Comparison of ENCODE assay signal across 24 cellular contexts in genomic region chr11:110152199-110152598, GRCh38. TPM values are rescaled to one million over a fixed set of nuclear protein-coding genes. Genes with fewer than 3 reads are reported as not detected.
"Had no signal": no experiment of that assay in that cellular context is flagged by ENCODE, and none has a peak within 500 bp of the region (broad histone marks: within the 10 kb centered on the region; RNA-seq: fewer than 3 reads in every experiment).

No MANE protein-coding gene starts in this region.

- H3K36me3 ChIP-seq: cardiac muscle cell, right lobe of liver had no signal

- H3K9me3 Mint-ChIP-seq: activated naive CD4-positive, alpha-beta T cell treated with anti-CD3 and anti-CD28 coated beads for 36 hours; activated naive CD8-positive, alpha-beta T cell treated with anti-CD3 and anti-CD28 coated beads, Interleukin-2, amount 10 ng/mL, durations not matched to agents 7 days and 5 days; nephron; stimulated activated naive CD8-positive, alpha-beta T cell treated with anti-CD3 and anti-CD28 coated beads, Interleukin-15, Interleukin-2, amounts not matched to agents 100 ng/mL and 50 ng/mL, for 24 hours had no signal

- H3K36me3 Mint-ChIP-seq: activated naive CD8-positive, alpha-beta T cell treated with anti-CD3 and anti-CD28 coated beads, Interleukin-2, amount 10 ng/mL, durations not matched to agents 7 days and 5 days had no signal

- H3K4me3 Mint-ChIP-seq: activated naive CD4-positive, alpha-beta T cell treated with anti-CD3 and anti-CD28 coated beads for 36 hours; activated naive CD8-positive, alpha-beta T cell treated with anti-CD3 and anti-CD28 coated beads, Interleukin-2, amount 10 ng/mL, durations not matched to agents 7 days and 5 days; nephron; stimulated activated naive CD8-positive, alpha-beta T cell treated with anti-CD3 and anti-CD28 coated beads, Interleukin-15, Interleukin-2, amounts not matched to agents 100 ng/mL and 50 ng/mL, for 24 hours had no signal

- H3K4me1 Mint-ChIP-seq: activated naive CD8-positive, alpha-beta T cell treated with anti-CD3 and anti-CD28 coated beads, Interleukin-2, amount 10 ng/mL, durations not matched to agents 7 days and 5 days had no signal

- H3K27ac Mint-ChIP-seq: activated naive CD4-positive, alpha-beta T cell treated with anti-CD3 and anti-CD28 coated beads for 36 hours; activated naive CD8-positive, alpha-beta T cell treated with anti-CD3 and anti-CD28 coated beads, Interleukin-2, amount 10 ng/mL, durations not matched to agents 7 days and 5 days; nephron; stimulated activated naive CD8-positive, alpha-beta T cell treated with anti-CD3 and anti-CD28 coated beads, Interleukin-15, Interleukin-2, amounts not matched to agents 100 ng/mL and 50 ng/mL, for 24 hours had no signal

- H3K4me3 ChIP-seq: cardiac muscle cell, gastroesophageal sphincter, right lobe of liver, skin epidermis, tibial nerve had no signal

- H3K27ac ChIP-seq: cardiac muscle cell, epithelial cell of prostate, gastroesophageal sphincter, skin epidermis had no signal

- H3K9me3 ChIP-seq: gastroesophageal sphincter, right lobe of liver, tibial nerve had no signal

- H3K27me3 ChIP-seq: cardiac muscle cell, gastroesophageal sphincter, right lobe of liver, tibial nerve had no signal

- DNase-seq: activated CD4-positive, alpha-beta T cell treated with anti-CD3 and anti-CD28 coated beads for 1 hour; activated CD4-positive, alpha-beta T cell treated with anti-CD3 and anti-CD28 coated beads, Interleukin-2, amount 50 U/mL, for 4 hours; activated CD8-positive, alpha-beta memory T cell treated with anti-CD3 and anti-CD28 coated beads, Interleukin-2, amount 50 U/mL, for 48 hours; activated effector memory CD4-positive, alpha-beta T cell treated with Interleukin-2 at 50 U/mL for 16 hours; activated naive CD4-positive, alpha-beta T cell treated with anti-CD3 and anti-CD28 coated beads for 36 hours; activated naive CD8-positive, alpha-beta T cell treated with anti-CD3 and anti-CD28 coated beads, Interleukin-2, amount 10 ng/mL, durations not matched to agents 7 days and 5 days; activated T-cell treated with anti-CD3 and anti-CD28 coated beads, Interleukin-2, amount 50 U/mL, for 48 hours; amygdala; cortex of kidney; head of caudate nucleus; hypothalamus; left ventricle myocardium superior; mammary epithelial cell; nucleus accumbens; right lobe of liver; stimulated activated CD4-positive, alpha-beta T cell treated with anti-CD3 and anti-CD28 coated beads, Interleukin-1b, Interleukin-23, amount 100 ng/mL, for 48 hours; T-helper 9 cell had no signal

RNA-seq across cellular contexts. Expression of gene ZC3H12C, which starts 59.0 kb away (rescaled TPM):
- total RNA-seq: activated naive CD4-positive, alpha-beta T cell treated with anti-CD3 and anti-CD28 coated beads for 36 hours had no signal
